32 cellular contexts compared by ENCODE assay signal in genomic region chr3:46712191-46713047, GRCh38. TPM values are rescaled to one million over a fixed set of nuclear protein-coding genes. Genes with fewer than 3 reads are reported as not detected.
DNase-seq lines count a peak whose midpoint lies in the region; ATAC-seq and TF ChIP-seq lines count a peak whose summit lies in the region.
"Had no signal": no experiment of that assay in that cellular context is flagged by ENCODE, and none has a peak within 500 bp of the region (broad histone marks: within the 10 kb centered on the region; RNA-seq: fewer than 3 reads in every experiment).

No MANE protein-coding gene starts in this region.

- intact Hi-C loops in upper lobe of right lung (cut with DNase I), result no loop called here

- H3K36me3 ChIP-seq in Peyer's patch (no peaks in the 10 kb centered on the region), upper lobe of right lung (no peaks in the 10 kb centered on the region)
- H3K36me3 ChIP-seq: neutrophil, thyroid gland had no signal

- H3K4me1 ChIP-seq in Peyer's patch (no peaks in the 10 kb centered on the region), upper lobe of right lung (no peaks in the 10 kb centered on the region)
- H3K4me1 ChIP-seq: thyroid gland had no signal

- TF ChIP-seq CTCF in Peyer's patch (IDR thresholded peaks at IDR 0.05) (no peak), upper lobe of right lung (IDR thresholded peaks at IDR 0.05) (no peak)

- H3K27ac ChIP-seq in Peyer's patch, result no peak overlapping the region
- no peak overlapping the region for H3K27ac ChIP-seq in upper lobe of right lung
- H3K27ac ChIP-seq: epithelial cell of prostate, neutrophil, thyroid gland had no signal

- no peaks in the 10 kb centered on the region for H3K27me3 ChIP-seq in Peyer's patch
- H3K27me3 ChIP-seq in upper lobe of right lung, result no peaks in the 10 kb centered on the region
- H3K27me3 ChIP-seq: neutrophil, thyroid gland had no signal

- H3K9me3 ChIP-seq in Peyer's patch, result no peaks in the 10 kb centered on the region
- H3K9me3 ChIP-seq in upper lobe of right lung, result no peaks in the 10 kb centered on the region
- H3K9me3 ChIP-seq: neutrophil, thyroid gland had no signal

- ATAC-seq in upper lobe of right lung, result no peak
- ATAC-seq in HG02763 (IDR thresholded peaks at IDR 0.05; ENCODE audit: unreplicated experiment), result no peak
- ATAC-seq: PC-3; stimulated activated naive CD8-positive, alpha-beta T cell treated with anti-CD3 and anti-CD28 coated beads, Interleukin-15, amount 100 ng/mL, for 72 hours had no signal

- H3K4me3 ChIP-seq in Peyer's patch (no peak overlapping the region), upper lobe of right lung (no peak overlapping the region)
- H3K4me3 ChIP-seq: thyroid gland had no signal

- TF ChIP-seq POLR2A in Peyer's patch (IDR thresholded peaks at IDR 0.05), result no peak

- DNase-seq in activated effector memory CD4-positive, alpha-beta T cell treated with anti-CD3 and anti-CD28 coated beads, Interleukin-2, amount 50 U/mL, for 16 hours, result peak; percentile 48
- DNase-seq in activated effector memory CD4-positive, alpha-beta T cell treated with Interleukin-2 at 50 U/mL for 16 hours, result no peak
- peak in 2 of 3 donors; percentile 28 to 34 for DNase-seq in Peyer's patch
- DNase-seq in mesenteric fat pad (ENCODE audit: low spot score), result peak; percentile 71
- peak; percentile 46 for DNase-seq in upper lobe of right lung
- no peak for DNase-seq in NCI-H1930 (lab: John Stamatoyannopoulos, UW)
- no peak for DNase-seq in NCI-H446 (lab: John Stamatoyannopoulos, UW)
- DNase-seq: activated CD4-positive, alpha-beta memory T cell treated with anti-CD3 and anti-CD28 coated beads, Interleukin-2, amount 10 ng/mL, durations not matched to agents 7 days and 5 days; activated naive CD4-positive, alpha-beta T cell treated with anti-CD3 and anti-CD28 coated beads for 36 hours; amniotic stem cell; C1 segment of cervical spinal cord; COR-L47; DMS53; effector CD4-positive, alpha-beta T cell; mesenchymal stem cell; NCI-H1048; NCI-H1694; NCI-H2171; NCI-H510A treated with DMSO at 0.1 percent for 48 hours; PC-3; SIG-M5; SW 1271; T1000; thyroid gland had no signal

RNA-seq across cellular contexts. Expression of gene PRSS50, which starts 5.2 kb away (rescaled TPM):
- total RNA-seq in Peyer's patch (not detected), mesenteric fat pad (not detected), upper lobe of right lung (0.20 TPM)
- total RNA-seq: activated B cell treated with CpG ODN at 0.5 μM for 24 hours; activated CD4-positive, alpha-beta memory T cell treated with anti-CD3 and anti-CD28 coated beads, Interleukin-2, amount 10 ng/mL, durations not matched to agents 7 days and 5 days; activated naive CD4-positive, alpha-beta T cell treated with anti-CD3 and anti-CD28 coated beads for 36 hours; G401; PC-3; pulmonary artery endothelial cell; skeletal muscle tissue had no signal

RNA-seq across cellular contexts. Expression of gene TMIE, which starts 11.2 kb away (rescaled TPM):
- total RNA-seq in Peyer's patch (1 to 10 TPM in 1 of 4 donors, not detected in 3; 1.3 TPM), mesenteric fat pad (0.19 TPM), upper lobe of right lung (1.7 TPM)
- total RNA-seq: G401 had no signal

RNA-seq across cellular contexts. Expression of gene ALS2CL, which starts 18.9 kb away (rescaled TPM):
- total RNA-seq in Peyer's patch (100 to 1,000 TPM in 1 of 4 donors, 10 to 100 TPM in 3; 64.3 to 113 (median 82.7) TPM), mesenteric fat pad (8.4 TPM), upper lobe of right lung (64.5 TPM)

Comparison
In these comparisons a context has a peak if more than half of its experiments do, and no peak if none do; other contexts are left out.
1. DNase-seq: peak in activated effector memory CD4-positive, alpha-beta T cell treated with anti-CD3 and anti-CD28 coated beads, Interleukin-2, amount 50 U/mL, for 16 hours (single experiment), Peyer's patch (2 of 3), mesenteric fat pad (single experiment) and upper lobe of right lung (single experiment); none in activated effector memory CD4-positive, alpha-beta T cell treated with Interleukin-2 at 50 U/mL for 16 hours (single experiment), NCI-H1930 (0 of 2) and NCI-H446 (0 of 2).